In genomic region chr12:54980341-54980740, GRCh38 we compare ENCODE assay signal across 14 cellular contexts. TPM values are rescaled to one million over a fixed set of nuclear protein-coding genes. Genes with fewer than 3 reads are reported as not detected.
DNase-seq lines count a peak whose midpoint lies in the region; ATAC-seq and TF ChIP-seq lines count a peak whose summit lies in the region.
"Had no signal": no experiment of that assay in that cellular context is flagged by ENCODE, and none has a peak within 500 bp of the region (broad histone marks: within the 10 kb centered on the region; RNA-seq: fewer than 3 reads in every experiment).

No MANE protein-coding gene starts in this region.

- H3K27me3 Mint-ChIP-seq in activated T-cell treated with anti-CD3 and anti-CD28 coated beads, Interleukin-2, amount 50 U/mL, for 4 hours (ENCODE audit: low read depth) = no peaks in the 10 kb centered on the region
- H3K27me3 Mint-ChIP-seq in central memory CD8-positive, alpha-beta T cell = no peaks in the 10 kb centered on the region
- no peaks in the 10 kb centered on the region for H3K27me3 Mint-ChIP-seq in stimulated activated naive CD8-positive, alpha-beta T cell treated with anti-CD3 and anti-CD28 coated beads, Interleukin-15, Interleukin-2, amounts not matched to agents 100 ng/mL and 50 ng/mL, for 24 hours
- H3K27me3 Mint-ChIP-seq in osteocyte (ENCODE audit: unreplicated experiment) = peaks cover 16% of the 10 kb centered on the region

- peak overlapping the region; percentile 90 for H3K27ac Mint-ChIP-seq in central memory CD8-positive, alpha-beta T cell (ENCODE audit: low read depth)
- peak overlapping the region; percentile 98 for H3K27ac Mint-ChIP-seq in stimulated activated naive CD8-positive, alpha-beta T cell treated with anti-CD3 and anti-CD28 coated beads, Interleukin-15, Interleukin-2, amounts not matched to agents 100 ng/mL and 50 ng/mL, for 24 hours
- H3K27ac Mint-ChIP-seq in osteocyte (ENCODE audit: unreplicated experiment) = no peak overlapping the region
- H3K27ac Mint-ChIP-seq: HFFc6 had no signal

- H3K9me3 Mint-ChIP-seq in activated T-cell treated with anti-CD3 and anti-CD28 coated beads, Interleukin-2, amount 50 U/mL, for 4 hours = no peaks in the 10 kb centered on the region
- H3K9me3 Mint-ChIP-seq in central memory CD8-positive, alpha-beta T cell = no peaks in the 10 kb centered on the region
- H3K9me3 Mint-ChIP-seq in stimulated activated naive CD8-positive, alpha-beta T cell treated with anti-CD3 and anti-CD28 coated beads, Interleukin-15, Interleukin-2, amounts not matched to agents 100 ng/mL and 50 ng/mL, for 24 hours = no peaks in the 10 kb centered on the region
- no peaks in the 10 kb centered on the region for H3K9me3 Mint-ChIP-seq in osteocyte (ENCODE audit: unreplicated experiment)
- H3K9me3 Mint-ChIP-seq: HFFc6 had no signal

- H3K4me3 Mint-ChIP-seq in activated T-cell treated with anti-CD3 and anti-CD28 coated beads, Interleukin-2, amount 50 U/mL, for 4 hours = peak overlapping the region; percentile 87
- peak overlapping the region; percentile 80 for H3K4me3 Mint-ChIP-seq in central memory CD8-positive, alpha-beta T cell
- H3K4me3 Mint-ChIP-seq in stimulated activated naive CD8-positive, alpha-beta T cell treated with anti-CD3 and anti-CD28 coated beads, Interleukin-15, Interleukin-2, amounts not matched to agents 100 ng/mL and 50 ng/mL, for 24 hours = peak overlapping the region; percentile 97
- H3K4me3 Mint-ChIP-seq in osteocyte (ENCODE audit: unreplicated experiment) = no peak overlapping the region
- H3K4me3 Mint-ChIP-seq: HFFc6 had no signal

- no peak for ATAC-seq in activated T-cell treated with anti-CD3 and anti-CD28 coated beads, Interleukin-2, amount 50 U/mL, for 4 hours
- no peak for ATAC-seq in central memory CD8-positive, alpha-beta T cell (replicated peaks; ENCODE audit: extremely low read depth, poor library complexity, severe bottlenecking)
- ATAC-seq in HG02938 (IDR thresholded peaks at IDR 0.05; ENCODE audit: unreplicated experiment) = no peak
- ATAC-seq: sciatic nerve had no signal

- peak; percentile 44 for DNase-seq in activated CD8-positive, alpha-beta memory T cell treated with anti-CD3 and anti-CD28 coated beads, Interleukin-2, amount 50 U/mL, for 4 hours
- DNase-seq in activated CD8-positive, alpha-beta memory T cell treated with anti-CD3 and anti-CD28 coated beads for 24 hours = no peak
- DNase-seq in activated T-cell treated with anti-CD3 and anti-CD28 coated beads, Interleukin-2, amount 50 U/mL, for 4 hours = peak; percentile 43
- no peak for DNase-seq in central memory CD8-positive, alpha-beta T cell (ENCODE audit: low spot score in 2 of 2)
- DNase-seq in NCI-H2196 treated with DMSO at 0.1 percent for 48 hours (lab: John Stamatoyannopoulos, UW; ENCODE audit: unreplicated experiment) (no peak), osteocyte (ENCODE audit: extremely low spot score, unreplicated experiment) (no peak)
- DNase-seq: HFFc6, NCI-H1092 treated with DMSO at 0.1 percent for 48 hours, NCI-H2227 treated with DMSO at 0.1 percent for 48 hours had no signal

- peaks cover 84% of the 10 kb centered on the region for H3K4me1 Mint-ChIP-seq in activated T-cell treated with anti-CD3 and anti-CD28 coated beads, Interleukin-2, amount 50 U/mL, for 4 hours (ENCODE audit: low read depth)
- peaks cover 96% of the 10 kb centered on the region for H3K4me1 Mint-ChIP-seq in central memory CD8-positive, alpha-beta T cell
- H3K4me1 Mint-ChIP-seq in stimulated activated naive CD8-positive, alpha-beta T cell treated with anti-CD3 and anti-CD28 coated beads, Interleukin-15, Interleukin-2, amounts not matched to agents 100 ng/mL and 50 ng/mL, for 24 hours (ENCODE audit: low read depth) = peaks cover 90% of the 10 kb centered on the region
- H3K4me1 Mint-ChIP-seq in osteocyte (ENCODE audit: unreplicated experiment) = no peaks in the 10 kb centered on the region

- H3K36me3 Mint-ChIP-seq in activated T-cell treated with anti-CD3 and anti-CD28 coated beads, Interleukin-2, amount 50 U/mL, for 4 hours (ENCODE audit: insufficient read depth) = peaks cover 70% of the 10 kb centered on the region
- H3K36me3 Mint-ChIP-seq in central memory CD8-positive, alpha-beta T cell (ENCODE audit: insufficient read depth) = peaks cover 22% of the 10 kb centered on the region
- peaks cover 90% of the 10 kb centered on the region for H3K36me3 Mint-ChIP-seq in stimulated activated naive CD8-positive, alpha-beta T cell treated with anti-CD3 and anti-CD28 coated beads, Interleukin-15, Interleukin-2, amounts not matched to agents 100 ng/mL and 50 ng/mL, for 24 hours (ENCODE audit: low read depth)
- H3K36me3 Mint-ChIP-seq in osteocyte (ENCODE audit: unreplicated experiment) = no peaks in the 10 kb centered on the region

- no peak for TF ChIP-seq CTCF in osteocyte (IDR thresholded peaks at IDR 0.05)

RNA-seq across cellular contexts. Expression of gene TESPA1, which starts 4.2 kb away (rescaled TPM):
- 100 to 1,000 TPM in 1 of 3 donors, 10 to 100 TPM in 2; 89.6 to 102 (median 94.8) TPM for total RNA-seq in activated T-cell treated with anti-CD3 and anti-CD28 coated beads, Interleukin-2, amount 50 U/mL, for 4 hours
- not detected in 2 replicates for total RNA-seq in osteocyte
- total RNA-seq: bronchial epithelial cell, HFFc6 had no signal

RNA-seq across cellular contexts. Expression of gene NEUROD4, which starts 39.4 kb away (rescaled TPM):
- not detected for total RNA-seq in activated T-cell treated with anti-CD3 and anti-CD28 coated beads, Interleukin-2, amount 50 U/mL, for 4 hours
- total RNA-seq in osteocyte = not detected in 2 replicates
- total RNA-seq: bronchial epithelial cell, HFFc6, sciatic nerve, upper lobe of left lung had no signal

Comparison
In these comparisons a context has a peak if more than half of its experiments do, and no peak if none do; other contexts are left out.
1. DNase-seq: peak in activated CD8-positive, alpha-beta memory T cell treated with anti-CD3 and anti-CD28 coated beads, Interleukin-2, amount 50 U/mL, for 4 hours (single experiment) and activated T-cell treated with anti-CD3 and anti-CD28 coated beads, Interleukin-2, amount 50 U/mL, for 4 hours (single experiment); none in activated CD8-positive, alpha-beta memory T cell treated with anti-CD3 and anti-CD28 coated beads for 24 hours (single experiment), central memory CD8-positive, alpha-beta T cell (0 of 2), NCI-H2196 treated with DMSO at 0.1 percent for 48 hours (single experiment) and osteocyte (single experiment).
2. RNA of gene TESPA1, which starts 4.2 kb away (total RNA-seq): 89.6 to 102 TPM in activated T-cell treated with anti-CD3 and anti-CD28 coated beads, Interleukin-2, amount 50 U/mL, for 4 hours; not detected in osteocyte; every median in the first group is over 10 times any median in the second.